In genomic region chr5:50965621-50966362, GRCh38 we compare ENCODE assay signal across 12 cellular contexts.
DNase-seq lines count a peak whose midpoint lies in the region; ATAC-seq and TF ChIP-seq lines count a peak whose summit lies in the region.
"Had no signal": no experiment of that assay in that cellular context is flagged by ENCODE, and none has a peak within 500 bp of the region (broad histone marks: within the 10 kb centered on the region; RNA-seq: fewer than 3 reads in every experiment).

No MANE protein-coding gene starts in this region.

- POLR2A ChIA-PET in activated CD8-positive, alpha-beta T cell treated with anti-CD3 and anti-CD28 coated beads, Interleukin-2, amount 10 ng/mL, durations not matched to agents 7 days and 5 days (lab: Charles Lee): no interaction called here

- H3K4me1 ChIP-seq in stomach: peaks cover 9 to 51% (median 37%) of the 10 kb centered on the region in 4 donors
- H3K4me1 ChIP-seq in transverse colon: peaks cover 11 to 48% (median 39%) of the 10 kb centered on the region in 4 donors

- H3K9me3 ChIP-seq in stomach: no peaks in the 10 kb centered on the region
- H3K9me3 ChIP-seq in transverse colon: no peaks in the 10 kb centered on the region

- ATAC-seq in activated T-cell treated with anti-CD3 and anti-CD28 coated beads, Interleukin-2, amount 50 U/mL, for 72 hours (replicated peaks in 1 of 2): no peak
- no peak for ATAC-seq in activated CD8-positive, alpha-beta T cell treated with anti-CD3 and anti-CD28 coated beads, Interleukin-2, amount 10 ng/mL, durations not matched to agents 7 days and 5 days
- no peak for ATAC-seq in GM21390 (IDR thresholded peaks at IDR 0.05; ENCODE audit: unreplicated experiment)

- TF ChIP-seq POLR2A in stomach (IDR thresholded peaks at IDR 0.05) (no peak), transverse colon (IDR thresholded peaks at IDR 0.05) (no peak)

- TF ChIP-seq CTCF in stomach (IDR thresholded peaks at IDR 0.05) (no peak), transverse colon (IDR thresholded peaks at IDR 0.05) (no peak)

- H3K36me3 ChIP-seq in stomach (no peaks in the 10 kb centered on the region), transverse colon (no peaks in the 10 kb centered on the region)

- in situ Hi-C loops in transverse colon (cut with MboI; ENCODE audit: low pct_ligation_motif_present in 1 of 4, low pct_unique_long_range_greater_than_20kb in 1 of 4, low sequenced_read_pairs in 3 of 4): loop anchor here in 3 of 4 donors (25.0 kb wide), 2 partner anchors 1047 to 1697 kb away; no protein-coding TSS in a partner anchor

- intact Hi-C loops in stomach (cut with DNase I; ENCODE audit: low total_unique reads): loop anchor here (5.0 kb wide), 1 partner anchor 422 kb away; no protein-coding TSS in a partner anchor
- intact Hi-C loops in transverse colon (cut with DNase I; ENCODE audit: low total_unique reads): no loop called here

- H3K27me3 ChIP-seq in stomach: peaks cover 0 to 70% (median 13%) of the 10 kb centered on the region in 3 donors
- H3K27me3 ChIP-seq in transverse colon: peaks cover 95% of the 10 kb centered on the region

- H3K27ac Mint-ChIP-seq in activated T-cell treated with anti-CD3 and anti-CD28 coated beads, Interleukin-2, amount 50 U/mL, for 72 hours: no peak overlapping the region
- H3K27ac Mint-ChIP-seq in activated T-cell treated with anti-CD3 and anti-CD28 coated beads, Interleukin-2, amount 50 U/mL, for 24 hours: no peak overlapping the region
- H3K27ac Mint-ChIP-seq in activated CD8-positive, alpha-beta T cell treated with anti-CD3 and anti-CD28 coated beads, Interleukin-2, amount 10 ng/mL, durations not matched to agents 7 days and 5 days: no peak overlapping the region

- DNase-seq in activated T-cell treated with anti-CD3 and anti-CD28 coated beads, Interleukin-2, amount 50 U/mL, for 72 hours: no peak
- DNase-seq in activated T-cell treated with anti-CD3 and anti-CD28 coated beads, Interleukin-2, amount 50 U/mL, for 24 hours: no peak
- DNase-seq in activated CD8-positive, alpha-beta T cell treated with anti-CD3 and anti-CD28 coated beads, Interleukin-2, amount 10 ng/mL, durations not matched to agents 7 days and 5 days: no peak
- DNase-seq in iPS-NIHi11 (ENCODE audit: low spot score) (peak; percentile 19), stomach (no peak), transverse colon (no peak), occipital lobe (lab: John Stamatoyannopoulos, UW) (no peak)
- DNase-seq: activated CD4-positive, alpha-beta T cell treated with anti-CD3 and anti-CD28 coated beads, Interleukin-2, amount 50 U/mL, for 4 hours; AML-193; amniotic stem cell; NCI-H1105 treated with DMSO at 0.1 percent for 48 hours had no signal

- CTCF ChIA-PET in activated CD8-positive, alpha-beta T cell treated with anti-CD3 and anti-CD28 coated beads, Interleukin-2, amount 10 ng/mL, durations not matched to agents 7 days and 5 days (lab: Charles Lee): interaction anchor here (1.5 to 1.7 kb wide), 2 partner anchors 9 to 417 kb away, joined by 4 to 6 read pairs; no protein-coding TSS in a partner anchor

- peak overlapping the region; percentile 13 to 91 (median 91) for H3K27ac ChIP-seq in stomach
- H3K27ac ChIP-seq in transverse colon: no peak overlapping the region

- peaks cover 78% of the 10 kb centered on the region for H3K27me3 Mint-ChIP-seq in activated T-cell treated with anti-CD3 and anti-CD28 coated beads, Interleukin-2, amount 50 U/mL, for 72 hours (ENCODE audit: low read depth)
- H3K27me3 Mint-ChIP-seq in activated T-cell treated with anti-CD3 and anti-CD28 coated beads, Interleukin-2, amount 50 U/mL, for 24 hours: peaks cover 89% of the 10 kb centered on the region
- H3K27me3 Mint-ChIP-seq in activated CD8-positive, alpha-beta T cell treated with anti-CD3 and anti-CD28 coated beads, Interleukin-2, amount 10 ng/mL, durations not matched to agents 7 days and 5 days (ENCODE audit: low read depth): peaks cover 76% of the 10 kb centered on the region

- H3K9me3 Mint-ChIP-seq in activated T-cell treated with anti-CD3 and anti-CD28 coated beads, Interleukin-2, amount 50 U/mL, for 72 hours: no peaks in the 10 kb centered on the region
- no peaks in the 10 kb centered on the region for H3K9me3 Mint-ChIP-seq in activated T-cell treated with anti-CD3 and anti-CD28 coated beads, Interleukin-2, amount 50 U/mL, for 24 hours
- no peaks in the 10 kb centered on the region for H3K9me3 Mint-ChIP-seq in activated CD8-positive, alpha-beta T cell treated with anti-CD3 and anti-CD28 coated beads, Interleukin-2, amount 10 ng/mL, durations not matched to agents 7 days and 5 days (ENCODE audit: insufficient read depth)

- WGBS in stomach, 5 donors: 44 to 68% (median 59%) methylated on average over 32 of the region's 32 CpGs
- 39 to 54% methylated on average over 18 to 32 of the region's 32 CpGs for WGBS in transverse colon (ENCODE audit: low coverage in 1 of 2), 2 donors

- H3K4me3 Mint-ChIP-seq in activated T-cell treated with anti-CD3 and anti-CD28 coated beads, Interleukin-2, amount 50 U/mL, for 72 hours: peak overlapping the region; percentile 70 to 80
- H3K4me3 Mint-ChIP-seq in activated T-cell treated with anti-CD3 and anti-CD28 coated beads, Interleukin-2, amount 50 U/mL, for 24 hours: no peak overlapping the region
- H3K4me3 Mint-ChIP-seq in activated CD8-positive, alpha-beta T cell treated with anti-CD3 and anti-CD28 coated beads, Interleukin-2, amount 10 ng/mL, durations not matched to agents 7 days and 5 days: peak overlapping the region; percentile 49

- TF ChIP-seq EP300 in stomach (IDR thresholded peaks at IDR 0.05) (no peak), transverse colon (IDR thresholded peaks at IDR 0.05; ENCODE audit: low read depth) (no peak)

- peak overlapping the region; percentile 52 to 63 (median 56) for H3K4me3 ChIP-seq in stomach
- no peak overlapping the region for H3K4me3 ChIP-seq in transverse colon

- peaks cover 67% of the 10 kb centered on the region for H3K4me1 Mint-ChIP-seq in activated T-cell treated with anti-CD3 and anti-CD28 coated beads, Interleukin-2, amount 50 U/mL, for 72 hours (ENCODE audit: low read depth)
- H3K4me1 Mint-ChIP-seq in activated T-cell treated with anti-CD3 and anti-CD28 coated beads, Interleukin-2, amount 50 U/mL, for 24 hours (ENCODE audit: low read depth): peaks cover 59% of the 10 kb centered on the region
- peaks cover 59% of the 10 kb centered on the region for H3K4me1 Mint-ChIP-seq in activated CD8-positive, alpha-beta T cell treated with anti-CD3 and anti-CD28 coated beads, Interleukin-2, amount 10 ng/mL, durations not matched to agents 7 days and 5 days (ENCODE audit: low read depth)

- H3K36me3 Mint-ChIP-seq in activated T-cell treated with anti-CD3 and anti-CD28 coated beads, Interleukin-2, amount 50 U/mL, for 72 hours (ENCODE audit: insufficient read depth in 2 of 2): peaks cover 1 to 2% of the 10 kb centered on the region in 2 donors
- no peaks in the 10 kb centered on the region for H3K36me3 Mint-ChIP-seq in activated T-cell treated with anti-CD3 and anti-CD28 coated beads, Interleukin-2, amount 50 U/mL, for 24 hours (ENCODE audit: low read depth)
- no peaks in the 10 kb centered on the region for H3K36me3 Mint-ChIP-seq in activated CD8-positive, alpha-beta T cell treated with anti-CD3 and anti-CD28 coated beads, Interleukin-2, amount 10 ng/mL, durations not matched to agents 7 days and 5 days (ENCODE audit: low read depth)

Comparison
In these comparisons a context has a peak if more than half of its experiments do, and no peak if none do; other contexts are left out.
1. H3K27ac ChIP-seq: peak in stomach (5 of 5); none in transverse colon (0 of 4).
2. H3K4me3 ChIP-seq: peak in stomach (4 of 4); none in transverse colon (0 of 4).